16 cellular contexts compared by ENCODE assay signal in the genomic region with DNA sequence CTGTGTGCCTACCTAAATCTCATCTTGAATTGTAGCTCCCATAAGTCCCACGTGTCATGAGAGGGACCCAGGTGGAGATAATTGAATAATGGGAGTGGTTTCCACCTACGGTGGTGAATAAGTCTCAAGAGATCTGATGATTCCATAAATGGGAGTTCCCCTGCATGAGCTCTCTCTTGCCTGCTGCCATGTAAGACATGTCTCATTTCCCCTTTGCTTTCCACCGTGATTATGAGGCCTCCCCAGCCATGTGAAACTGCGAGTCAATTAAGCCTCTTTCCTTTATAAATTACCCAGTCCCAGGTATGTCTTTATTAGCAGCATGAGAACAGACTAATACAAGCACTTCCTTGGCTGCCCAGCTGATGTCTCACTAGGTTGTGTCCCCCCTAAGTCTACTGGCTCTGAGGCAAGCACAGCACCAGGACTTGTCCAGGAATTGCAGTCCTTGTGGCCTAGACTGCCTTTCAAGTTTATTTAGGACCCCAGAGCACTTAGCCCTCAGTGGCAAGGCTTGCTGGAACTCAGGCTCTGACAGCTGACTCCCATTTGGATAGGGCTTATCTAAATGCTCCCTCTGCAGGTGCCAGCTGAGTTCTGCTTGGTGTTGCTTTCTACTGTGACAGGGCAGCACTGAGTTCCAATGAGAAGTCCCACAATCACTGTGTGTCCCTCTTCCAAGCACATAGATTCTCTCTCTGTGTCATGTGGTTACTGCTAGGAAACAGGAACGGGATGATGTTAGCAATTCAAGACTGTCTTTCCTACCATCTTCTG. TPM values are rescaled to one million over a fixed set of nuclear protein-coding genes. Genes with fewer than 3 reads are reported as not detected.
DNase-seq lines count a peak whose midpoint lies in the region; FAIRE-seq and TF ChIP-seq lines count a peak whose summit lies in the region.
"Had no signal": no experiment of that assay in that cellular context is flagged by ENCODE, and none has a peak within 500 bp of the region (broad histone marks: within the 10 kb centered on the region; RNA-seq: fewer than 3 reads in every experiment).

No MANE protein-coding gene starts in this region.

- 45% methylated on average over 3 of the region's 5 CpGs for WGBS in mammary epithelial cell (ENCODE audit: low coverage, missing lambda C conversion rate)

- DNase-seq in ELF-1 (ENCODE audit: low read depth, low spot score) (peak; percentile 25), HT1080 (ENCODE audit: low read depth) (peak; percentile 21), mammary epithelial cell (peak; percentile 27), kidney tubule cell (ENCODE audit: low spot score) (peak; percentile 50), amniotic stem cell (lab: John Stamatoyannopoulos, UW) (no peak), H54 (ENCODE audit: insufficient read length, low spot score) (no peak), NCI-H2227 (lab: John Stamatoyannopoulos, UW; ENCODE audit: unreplicated experiment) (no peak), GM20000 (ENCODE audit: low spot score) (no peak)
- DNase-seq: activated CD4-positive, CD25-positive, alpha-beta regulatory T cell treated with anti-CD3 and anti-CD28 coated beads, Interleukin-2, amount 50 U/mL, for 72 hours; activated T-cell treated with anti-CD3 and anti-CD28 coated beads, Interleukin-2, amount 50 U/mL, for 72 hours; aorta; C1 segment of cervical spinal cord; erythroblast; HCEC 1CT; SK-N-SH had no signal

- in situ Hi-C loops in mammary epithelial cell (cut with MboI; ENCODE audit: low sequenced_read_pairs in 2 of 2), result no loop called here

- no peak for FAIRE-seq in H54 (lab: Jason Lieb, UNC)

- H3K4me1 ChIP-seq in mammary epithelial cell (ENCODE audit: insufficient read depth, low read length), result no peaks in the 10 kb centered on the region

- CTCF ChIA-PET in mammary epithelial cell (lab: Charles Lee; ENCODE audit: low non-redundant PET), result interaction anchor here (0.6 kb wide), 1 partner anchor 167 kb away, joined by 3 read pairs; no protein-coding TSS in a partner anchor

- no peaks in the 10 kb centered on the region for H3K79me2 ChIP-seq in mammary epithelial cell (ENCODE audit: insufficient read depth, low read length)

- H3K36me3 ChIP-seq in mammary epithelial cell (ENCODE audit: insufficient read depth, low read length), result no peaks in the 10 kb centered on the region

- H3K9ac ChIP-seq in mammary epithelial cell (ENCODE audit: insufficient read depth, low read length), result no peak overlapping the region
- H3K9ac ChIP-seq: SK-N-SH had no signal

- intact Hi-C loops in mammary epithelial cell (cut with micrococcal nuclease), result no loop called here

- no peak overlapping the region for H3K4me2 ChIP-seq in mammary epithelial cell (ENCODE audit: insufficient read depth, low read depth, low read length)
- H3K4me2 ChIP-seq: SK-N-SH had no signal

- dilution Hi-C loops in mammary epithelial cell (cut with HindIII; ENCODE audit: low sequenced_read_pairs), result no loop called here

- TF ChIP-seq CTCF in mammary epithelial cell (conservative IDR thresholded peaks at IDR 0.05 in 1 of 2, IDR thresholded peaks at IDR 0.05 in 1 of 2; ENCODE audit: extremely low read depth in 1 of 2, insufficient read depth in 1 of 2, low read depth in 1 of 2, low read length in 2 of 2), result peak in 1 of 2 donors; percentile 23
- no peak for TF ChIP-seq CTCF in GM20000 (IDR thresholded peaks at IDR 0.05; ENCODE audit: extremely low read depth, missing control alignments)

- no TSS peak for BruUV-seq in mammary epithelial cell (replicated peaks; lab: Mats Ljungman, UMichigan)

- H4K20me1 ChIP-seq in mammary epithelial cell (ENCODE audit: insufficient read depth, low read length), result no peaks in the 10 kb centered on the region

- H3K4me3 ChIP-seq in mammary epithelial cell (replicated peaks in 1 of 3; ENCODE audit: insufficient read depth in 1 of 3, low read depth in 2 of 3, low read length in 3 of 3), result no peak overlapping the region

- H2AFZ ChIP-seq in mammary epithelial cell (ENCODE audit: low read depth, low read length), result no peak overlapping the region

- no peak for TF ChIP-seq POLR2A in H54 (IDR thresholded peaks at IDR 0.05; ENCODE audit: low read depth, low read length)

- no peaks in the 10 kb centered on the region for H3K27me3 ChIP-seq in mammary epithelial cell (ENCODE audit: insufficient read depth, low read length)

- peaks cover 3% of the 10 kb centered on the region for H3K9me3 ChIP-seq in mammary epithelial cell (replicated peaks; ENCODE audit: insufficient read depth, low read length)
- H3K9me3 ChIP-seq: SK-N-SH had no signal

- no peak overlapping the region for H3K27ac ChIP-seq in mammary epithelial cell (ENCODE audit: insufficient read depth, low read depth, low read length)

RNA-seq across cellular contexts. Expression of a gene that starts 59.0 kb away (rescaled TPM):
- total RNA-seq in HT1080 (2014; rRNA removed; shearing (Covaris generic)), result not detected in 2 replicates
- polyA plus RNA-seq in HT1080 (2015; cell fraction: cytosol; rRNA removed), result not detected in 2 replicates
- not detected in 2 replicates for polyA plus RNA-seq in HT1080 (2015; cell fraction: nucleus; rRNA removed)
- not detected for total RNA-seq in mammary epithelial cell
- polyA plus RNA-seq in mammary epithelial cell, result not detected
- polyA minus RNA-seq in mammary epithelial cell, result not detected
- total RNA-seq: activated T-cell treated with anti-CD3 and anti-CD28 coated beads, Interleukin-2, amount 50 U/mL, for 72 hours; aorta; natural killer cell treated with Interleukin-12 subunit alpha and Interleukin-12 subunit beta and Interleukin-15 and Interleukin-18, amount 100 ng/mL, for 72 hours had no signal
- polyA plus RNA-seq: aorta, SK-N-SH had no signal

Comparison
In these comparisons a context has a peak if more than half of its experiments do, and no peak if none do; other contexts are left out.
1. DNase-seq: peak in ELF-1 (single experiment), HT1080 (single experiment), mammary epithelial cell (single experiment) and kidney tubule cell (single experiment); none in amniotic stem cell (single experiment), H54 (single experiment), NCI-H2227 (single experiment) and GM20000 (single experiment).